In genomic region chr9:123048748-123049147, GRCh38 we compare ENCODE assay signal across 15 cellular contexts. TPM values are rescaled to one million over a fixed set of nuclear protein-coding genes. Genes with fewer than 3 reads are reported as not detected.
DNase-seq lines count a peak whose midpoint lies in the region; ATAC-seq and TF ChIP-seq lines count a peak whose summit lies in the region.
"Had no signal": no experiment of that assay in that cellular context is flagged by ENCODE, and none has a peak within 500 bp of the region (broad histone marks: within the 10 kb centered on the region; RNA-seq: fewer than 3 reads in every experiment).

No MANE protein-coding gene starts in this region.

- no peak overlapping the region for H3K4me2 ChIP-seq in fibroblast of lung (ENCODE audit: extremely low read depth, insufficient read depth, low read length)
- H3K4me2 ChIP-seq: KMS-11 had no signal

- 20% methylated on average over 2 of the region's 2 CpGs for WGBS in prostate gland

- no peak overlapping the region for H3K4me3 Mint-ChIP-seq in activated T-cell treated with anti-CD3 and anti-CD28 coated beads, Interleukin-2, amount 50 U/mL, for 72 hours
- H3K4me3 Mint-ChIP-seq: activated B cell treated with CpG ODN at 0.5 μM for 24 hours; CD14-positive monocyte; central memory CD8-positive, alpha-beta T cell had no signal

- no peak for ATAC-seq in activated T-cell treated with anti-CD3 and anti-CD28 coated beads, Interleukin-2, amount 50 U/mL, for 72 hours (replicated peaks in 1 of 2)
- ATAC-seq: HCT116 had no signal

- no peaks in the 10 kb centered on the region for H4K20me1 ChIP-seq in fibroblast of lung (ENCODE audit: control insufficient read depth, extremely low read depth, insufficient read depth, low read length)

- H3K36me3 ChIP-seq in fibroblast of lung (ENCODE audit: control insufficient read depth, insufficient read depth, low read length) (no peaks in the 10 kb centered on the region), prostate gland (no peaks in the 10 kb centered on the region)

- no peaks in the 10 kb centered on the region for H3K9me3 Mint-ChIP-seq in activated T-cell treated with anti-CD3 and anti-CD28 coated beads, Interleukin-2, amount 50 U/mL, for 72 hours
- H3K9me3 Mint-ChIP-seq: activated B cell treated with CpG ODN at 0.5 μM for 24 hours; CD14-positive monocyte; central memory CD8-positive, alpha-beta T cell had no signal

- no peaks in the 10 kb centered on the region for H3K79me2 ChIP-seq in fibroblast of lung (ENCODE audit: control insufficient read depth, insufficient read depth, low read length)

- no peaks in the 10 kb centered on the region for H3K27me3 Mint-ChIP-seq in activated T-cell treated with anti-CD3 and anti-CD28 coated beads, Interleukin-2, amount 50 U/mL, for 72 hours (ENCODE audit: low read depth)
- H3K27me3 Mint-ChIP-seq: activated B cell treated with CpG ODN at 0.5 μM for 24 hours; central memory CD8-positive, alpha-beta T cell had no signal

- peaks cover 0 to 7% of the 10 kb centered on the region in 2 donors for H3K36me3 Mint-ChIP-seq in activated T-cell treated with anti-CD3 and anti-CD28 coated beads, Interleukin-2, amount 50 U/mL, for 72 hours (ENCODE audit: insufficient read depth in 2 of 2)

- H3K9me3 ChIP-seq in fibroblast of lung (ENCODE audit: control insufficient read depth, insufficient read depth, low read depth, low read length) (no peaks in the 10 kb centered on the region), prostate gland (no peaks in the 10 kb centered on the region)
- H3K9me3 ChIP-seq: SJCRH30 had no signal

- H2AFZ ChIP-seq in fibroblast of lung (ENCODE audit: low read length), result no peak overlapping the region

- no peaks in the 10 kb centered on the region for H3K4me1 ChIP-seq in fibroblast of lung (ENCODE audit: control insufficient read depth, extremely low read depth, insufficient read depth, low read length)
- no peaks in the 10 kb centered on the region for H3K4me1 ChIP-seq in prostate gland (replicated peaks)
- H3K4me1 ChIP-seq: SJCRH30 had no signal

- CTCF ChIA-PET in AG04449 (lab: Yijun Ruan, JAX), result interaction anchor here (1.5 kb wide), 1 partner anchor 15 kb away, joined by 11 read pairs; no protein-coding TSS in a partner anchor

- H3K4me1 Mint-ChIP-seq in activated T-cell treated with anti-CD3 and anti-CD28 coated beads, Interleukin-2, amount 50 U/mL, for 72 hours (ENCODE audit: low read depth), result no peaks in the 10 kb centered on the region
- H3K4me1 Mint-ChIP-seq: CD14-positive monocyte; central memory CD8-positive, alpha-beta T cell had no signal

- POLR2A ChIA-PET in AG04449 (lab: Yijun Ruan, JAX), result interaction anchor here (1.9 kb wide), 1 partner anchor 14 kb away, joined by 6 read pairs; no protein-coding TSS in a partner anchor

- TF ChIP-seq POLR2A in prostate gland (IDR thresholded peaks at IDR 0.05), result no peak

- H3K9ac ChIP-seq in fibroblast of lung (ENCODE audit: insufficient read depth, low read length), result no peak overlapping the region
- H3K9ac ChIP-seq: KMS-11 had no signal

- no peak overlapping the region for H3K27ac Mint-ChIP-seq in activated T-cell treated with anti-CD3 and anti-CD28 coated beads, Interleukin-2, amount 50 U/mL, for 72 hours
- H3K27ac Mint-ChIP-seq: activated B cell treated with CpG ODN at 0.5 μM for 24 hours, CD14-positive monocyte had no signal

- H3K27ac ChIP-seq in fibroblast of lung (ENCODE audit: insufficient read depth, low read length), result no peak overlapping the region
- H3K27ac ChIP-seq in prostate gland, result peak overlapping the region; percentile 14 to 57
- H3K27ac ChIP-seq: KMS-11, SJCRH30 had no signal

- no peaks in the 10 kb centered on the region for H3K27me3 ChIP-seq in fibroblast of lung (ENCODE audit: control insufficient read depth, insufficient read depth, low read length)
- H3K27me3 ChIP-seq in prostate gland (replicated peaks; ENCODE audit: insufficient read depth), result no peaks in the 10 kb centered on the region
- H3K27me3 ChIP-seq: SJCRH30 had no signal

- intact Hi-C loops in prostate gland (cut with DNase I), result no loop called here

- H3K4me3 ChIP-seq in AG04449 (ENCODE audit: low read depth, low read length) (no peak overlapping the region), fibroblast of lung (replicated peaks in 1 of 4; ENCODE audit: control extremely low read depth in 1 of 4, insufficient read depth in 1 of 4, low read depth in 3 of 4, low read length in 4 of 4) (no peak overlapping the region), prostate gland (no peak overlapping the region)
- H3K4me3 ChIP-seq: SJCRH30 had no signal

- TF ChIP-seq CTCF in AG04449 (IDR thresholded peaks at IDR 0.05; ENCODE audit: insufficient read depth, low read length, missing control alignments) (no peak), fibroblast of lung (conservative IDR thresholded peaks at IDR 0.05 in 1 of 2, IDR thresholded peaks at IDR 0.05 in 1 of 2; ENCODE audit: low read depth in 1 of 2, low read length in 2 of 2) (no peak), prostate gland (IDR thresholded peaks at IDR 0.05) (no peak)

- peak; percentile 54 for DNase-seq in AG04449 (ENCODE audit: low read depth, low spot score)
- DNase-seq in NCI-H2081 treated with DMSO at 0.1 percent for 48 hours (lab: John Stamatoyannopoulos, UW), result peak; percentile 52
- DNase-seq in fibroblast of lung (ENCODE audit: low read depth in 2 of 2), result peak; percentile 31 to 74
- no peak for DNase-seq in prostate gland (ENCODE audit: low spot score)
- DNase-seq in activated T-cell treated with anti-CD3 and anti-CD28 coated beads, Interleukin-2, amount 50 U/mL, for 72 hours, result no peak
- DNase-seq in germinal center (ENCODE audit: low spot score), result no peak
- DNase-seq in activated gamma-delta T cell treated with Interleukin-2 at 50 U/mL for 16 hours, result no peak
- no peak for DNase-seq in cerebellum (ENCODE audit: low spot score)
- DNase-seq: activated B cell treated with CpG ODN at 0.5 μM for 24 hours, NCI-H510A, SJCRH30 had no signal

RNA-seq across cellular contexts. Expression of gene GPR21, which starts 15.3 kb away (rescaled TPM):
- total RNA-seq in fibroblast of lung, result 0.66 and 1.0 TPM in 2 replicates
- 1.2 TPM in 1 of 2 replicates, not detected in the other for polyA plus RNA-seq in fibroblast of lung
- polyA plus RNA-seq in fibroblast of lung (2012), result not detected in 2 replicates
- polyA minus RNA-seq in fibroblast of lung (ENCODE audit: low replicate concordance), result 1.5 and 5.7 TPM in 2 replicates
- total RNA-seq in prostate gland, result under 1 TPM in 1 of 2 donors, not detected in 1; 0.97 TPM
- total RNA-seq in activated T-cell treated with anti-CD3 and anti-CD28 coated beads, Interleukin-2, amount 50 U/mL, for 72 hours, result 1 to 10 TPM; 1.3 to 1.6 TPM
- total RNA-seq in cerebellum, result 13.5 TPM
- polyA plus RNA-seq: CD14-positive monocyte had no signal

Comparison
In these comparisons a context has a peak if more than half of its experiments do, and no peak if none do; other contexts are left out.
1. DNase-seq: peak in AG04449 (single experiment), NCI-H2081 treated with DMSO at 0.1 percent for 48 hours (single experiment) and fibroblast of lung (2 of 2); none in prostate gland (single experiment), activated T-cell treated with anti-CD3 and anti-CD28 coated beads, Interleukin-2, amount 50 U/mL, for 72 hours (0 of 2), germinal center (single experiment), activated gamma-delta T cell treated with Interleukin-2 at 50 U/mL for 16 hours (single experiment) and cerebellum (single experiment).